ENCODE assay signal across 1 cellular context in genomic region chr1:214050513-214051401, GRCh38.
A peak's percentile ranks its signal among the peaks of the same experiment; 100 is the strongest.
TF ChIP-seq lines count a peak whose summit lies in the region.

No MANE protein-coding gene starts in this region.

TF ChIP-seq in HepG2, 621 proteins besides CTCF, POLR2A, EP300 and RAD21 (continued from another document and continues in another):
- TF ChIP-seq, protein P1, sequence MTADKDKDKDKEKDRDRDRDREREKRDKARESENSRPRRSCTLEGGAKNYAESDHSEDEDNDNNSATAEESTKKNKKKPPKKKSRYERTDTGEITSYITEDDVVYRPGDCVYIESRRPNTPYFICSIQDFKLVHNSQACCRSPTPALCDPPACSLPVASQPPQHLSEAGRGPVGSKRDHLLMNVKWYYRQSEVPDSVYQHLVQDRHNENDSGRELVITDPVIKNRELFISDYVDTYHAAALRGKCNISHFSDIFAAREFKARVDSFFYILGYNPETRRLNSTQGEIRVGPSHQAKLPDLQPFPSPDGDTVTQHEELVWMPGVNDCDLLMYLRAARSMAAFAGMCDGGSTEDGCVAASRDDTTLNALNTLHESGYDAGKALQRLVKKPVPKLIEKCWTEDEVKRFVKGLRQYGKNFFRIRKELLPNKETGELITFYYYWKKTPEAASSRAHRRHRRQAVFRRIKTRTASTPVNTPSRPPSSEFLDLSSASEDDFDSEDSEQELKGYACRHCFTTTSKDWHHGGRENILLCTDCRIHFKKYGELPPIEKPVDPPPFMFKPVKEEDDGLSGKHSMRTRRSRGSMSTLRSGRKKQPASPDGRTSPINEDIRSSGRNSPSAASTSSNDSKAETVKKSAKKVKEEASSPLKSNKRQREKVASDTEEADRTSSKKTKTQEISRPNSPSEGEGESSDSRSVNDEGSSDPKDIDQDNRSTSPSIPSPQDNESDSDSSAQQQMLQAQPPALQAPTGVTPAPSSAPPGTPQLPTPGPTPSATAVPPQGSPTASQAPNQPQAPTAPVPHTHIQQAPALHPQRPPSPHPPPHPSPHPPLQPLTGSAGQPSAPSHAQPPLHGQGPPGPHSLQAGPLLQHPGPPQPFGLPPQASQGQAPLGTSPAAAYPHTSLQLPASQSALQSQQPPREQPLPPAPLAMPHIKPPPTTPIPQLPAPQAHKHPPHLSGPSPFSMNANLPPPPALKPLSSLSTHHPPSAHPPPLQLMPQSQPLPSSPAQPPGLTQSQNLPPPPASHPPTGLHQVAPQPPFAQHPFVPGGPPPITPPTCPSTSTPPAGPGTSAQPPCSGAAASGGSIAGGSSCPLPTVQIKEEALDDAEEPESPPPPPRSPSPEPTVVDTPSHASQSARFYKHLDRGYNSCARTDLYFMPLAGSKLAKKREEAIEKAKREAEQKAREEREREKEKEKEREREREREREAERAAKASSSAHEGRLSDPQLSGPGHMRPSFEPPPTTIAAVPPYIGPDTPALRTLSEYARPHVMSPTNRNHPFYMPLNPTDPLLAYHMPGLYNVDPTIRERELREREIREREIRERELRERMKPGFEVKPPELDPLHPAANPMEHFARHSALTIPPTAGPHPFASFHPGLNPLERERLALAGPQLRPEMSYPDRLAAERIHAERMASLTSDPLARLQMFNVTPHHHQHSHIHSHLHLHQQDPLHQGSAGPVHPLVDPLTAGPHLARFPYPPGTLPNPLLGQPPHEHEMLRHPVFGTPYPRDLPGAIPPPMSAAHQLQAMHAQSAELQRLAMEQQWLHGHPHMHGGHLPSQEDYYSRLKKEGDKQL (CRISPR knock-in tag; IDR thresholded peaks at IDR 0.05; ENCODE audit: low read depth): peak; percentile 89
- no peak for TF ChIP-seq PHF20 (CRISPR knock-in tag; IDR thresholded peaks at IDR 0.05)
- TF ChIP-seq ISX (CRISPR knock-in tag; conservative IDR thresholded peaks at IDR 0.05): peak; percentile 72; the same call in 1 of the 2 replicates
- no peak for TF ChIP-seq CCAR2 (optimal IDR thresholded peaks at IDR 0.05; ENCODE audit: low read depth, low read length)
- TF ChIP-seq NFE2L1 (CRISPR knock-in tag; IDR thresholded peaks at IDR 0.05; ENCODE audit: borderline replicate concordance): no peak
- TF ChIP-seq AGO2 (optimal IDR thresholded peaks at IDR 0.05; ENCODE audit: low read depth, low read length): no peak
- peak; percentile 94; the same call in 1 of the 2 replicates for TF ChIP-seq RCOR2 (CRISPR knock-in tag; IDR thresholded peaks at IDR 0.05)
- peak; percentile 87 for TF ChIP-seq FOSL2 (CRISPR knock-in tag; IDR thresholded peaks at IDR 0.05)
- TF ChIP-seq, protein P2, sequence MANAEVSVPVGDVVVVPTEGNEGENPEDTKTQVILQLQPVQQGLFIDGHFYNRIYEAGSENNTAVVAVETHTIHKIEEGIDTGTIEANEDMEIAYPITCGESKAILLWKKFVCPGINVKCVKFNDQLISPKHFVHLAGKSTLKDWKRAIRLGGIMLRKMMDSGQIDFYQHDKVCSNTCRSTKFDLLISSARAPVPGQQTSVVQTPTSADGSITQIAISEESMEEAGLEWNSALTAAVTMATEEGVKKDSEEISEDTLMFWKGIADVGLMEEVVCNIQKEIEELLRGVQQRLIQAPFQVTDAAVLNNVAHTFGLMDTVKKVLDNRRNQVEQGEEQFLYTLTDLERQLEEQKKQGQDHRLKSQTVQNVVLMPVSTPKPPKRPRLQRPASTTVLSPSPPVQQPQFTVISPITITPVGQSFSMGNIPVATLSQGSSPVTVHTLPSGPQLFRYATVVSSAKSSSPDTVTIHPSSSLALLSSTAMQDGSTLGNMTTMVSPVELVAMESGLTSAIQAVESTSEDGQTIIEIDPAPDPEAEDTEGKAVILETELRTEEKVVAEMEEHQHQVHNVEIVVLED (CRISPR knock-in tag; IDR thresholded peaks at IDR 0.05; ENCODE audit: borderline replicate concordance): no peak; the same call in 1 of the 2 replicates
- TF ChIP-seq, protein P3, sequence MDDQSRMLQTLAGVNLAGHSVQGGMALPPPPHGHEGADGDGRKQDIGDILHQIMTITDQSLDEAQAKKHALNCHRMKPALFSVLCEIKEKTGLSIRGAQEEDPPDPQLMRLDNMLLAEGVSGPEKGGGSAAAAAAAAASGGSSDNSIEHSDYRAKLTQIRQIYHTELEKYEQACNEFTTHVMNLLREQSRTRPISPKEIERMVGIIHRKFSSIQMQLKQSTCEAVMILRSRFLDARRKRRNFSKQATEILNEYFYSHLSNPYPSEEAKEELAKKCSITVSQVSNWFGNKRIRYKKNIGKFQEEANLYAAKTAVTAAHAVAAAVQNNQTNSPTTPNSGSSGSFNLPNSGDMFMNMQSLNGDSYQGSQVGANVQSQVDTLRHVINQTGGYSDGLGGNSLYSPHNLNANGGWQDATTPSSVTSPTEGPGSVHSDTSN (CRISPR knock-in tag; IDR thresholded peaks at IDR 0.05; ENCODE audit: borderline replicate concordance): no peak
- peak; percentile 43; the same call in 1 of the 2 replicates for TF ChIP-seq ZNF33B (CRISPR knock-in tag; IDR thresholded peaks at IDR 0.05)
- peak; percentile 76; the same call in 1 of the 2 replicates for TF ChIP-seq TFDP1 (CRISPR knock-in tag; IDR thresholded peaks at IDR 0.05; ENCODE audit: borderline replicate concordance)
- TF ChIP-seq, protein P4, sequence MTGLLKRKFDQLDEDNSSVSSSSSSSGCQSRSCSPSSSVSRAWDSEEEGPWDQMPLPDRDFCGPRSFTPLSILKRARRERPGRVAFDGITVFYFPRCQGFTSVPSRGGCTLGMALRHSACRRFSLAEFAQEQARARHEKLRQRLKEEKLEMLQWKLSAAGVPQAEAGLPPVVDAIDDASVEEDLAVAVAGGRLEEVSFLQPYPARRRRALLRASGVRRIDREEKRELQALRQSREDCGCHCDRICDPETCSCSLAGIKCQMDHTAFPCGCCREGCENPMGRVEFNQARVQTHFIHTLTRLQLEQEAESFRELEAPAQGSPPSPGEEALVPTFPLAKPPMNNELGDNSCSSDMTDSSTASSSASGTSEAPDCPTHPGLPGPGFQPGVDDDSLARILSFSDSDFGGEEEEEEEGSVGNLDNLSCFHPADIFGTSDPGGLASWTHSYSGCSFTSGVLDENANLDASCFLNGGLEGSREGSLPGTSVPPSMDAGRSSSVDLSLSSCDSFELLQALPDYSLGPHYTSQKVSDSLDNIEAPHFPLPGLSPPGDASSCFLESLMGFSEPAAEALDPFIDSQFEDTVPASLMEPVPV (CRISPR knock-in tag; IDR thresholded peaks at IDR 0.05): no peak
- TF ChIP-seq HMG20A (CRISPR knock-in tag; IDR thresholded peaks at IDR 0.05; ENCODE audit: borderline replicate concordance): peak; percentile 95
- TF ChIP-seq NFKB2 (CRISPR knock-in tag; IDR thresholded peaks at IDR 0.05; ENCODE audit: borderline replicate concordance): peak; percentile 46; the same call in 1 of the 2 replicates
- peak; percentile 89 for TF ChIP-seq DPF2 (CRISPR knock-in tag; IDR thresholded peaks at IDR 0.05; ENCODE audit: borderline replicate concordance, low read depth)
- no peak for TF ChIP-seq ZNF678 (CRISPR knock-in tag; IDR thresholded peaks at IDR 0.05)
- TF ChIP-seq, protein P5, sequence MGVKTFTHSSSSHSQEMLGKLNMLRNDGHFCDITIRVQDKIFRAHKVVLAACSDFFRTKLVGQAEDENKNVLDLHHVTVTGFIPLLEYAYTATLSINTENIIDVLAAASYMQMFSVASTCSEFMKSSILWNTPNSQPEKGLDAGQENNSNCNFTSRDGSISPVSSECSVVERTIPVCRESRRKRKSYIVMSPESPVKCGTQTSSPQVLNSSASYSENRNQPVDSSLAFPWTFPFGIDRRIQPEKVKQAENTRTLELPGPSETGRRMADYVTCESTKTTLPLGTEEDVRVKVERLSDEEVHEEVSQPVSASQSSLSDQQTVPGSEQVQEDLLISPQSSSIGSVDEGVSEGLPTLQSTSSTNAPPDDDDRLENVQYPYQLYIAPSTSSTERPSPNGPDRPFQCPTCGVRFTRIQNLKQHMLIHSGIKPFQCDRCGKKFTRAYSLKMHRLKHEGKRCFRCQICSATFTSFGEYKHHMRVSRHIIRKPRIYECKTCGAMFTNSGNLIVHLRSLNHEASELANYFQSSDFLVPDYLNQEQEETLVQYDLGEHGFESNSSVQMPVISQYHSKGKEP (CRISPR knock-in tag; IDR thresholded peaks at IDR 0.05): no peak; the same call in 1 of the 2 replicates
- peak; percentile 46; the same call in 1 of the 2 replicates for TF ChIP-seq KAT7 (CRISPR knock-in tag; IDR thresholded peaks at IDR 0.05; ENCODE audit: borderline replicate concordance)
- no peak for TF ChIP-seq IRX3 (CRISPR knock-in tag; IDR thresholded peaks at IDR 0.05; ENCODE audit: borderline replicate concordance, low read depth)
- TF ChIP-seq ZNF446 (CRISPR knock-in tag; IDR thresholded peaks at IDR 0.05): no peak
- TF ChIP-seq E2F1 (CRISPR knock-in tag; IDR thresholded peaks at IDR 0.05): 0 out of 2 replicates have a peak, but pooled peaks have one; percentile 21
- no peak for TF ChIP-seq ATM (IDR thresholded peaks at IDR 0.05; ENCODE audit: borderline replicate concordance)
- TF ChIP-seq, protein P6, sequence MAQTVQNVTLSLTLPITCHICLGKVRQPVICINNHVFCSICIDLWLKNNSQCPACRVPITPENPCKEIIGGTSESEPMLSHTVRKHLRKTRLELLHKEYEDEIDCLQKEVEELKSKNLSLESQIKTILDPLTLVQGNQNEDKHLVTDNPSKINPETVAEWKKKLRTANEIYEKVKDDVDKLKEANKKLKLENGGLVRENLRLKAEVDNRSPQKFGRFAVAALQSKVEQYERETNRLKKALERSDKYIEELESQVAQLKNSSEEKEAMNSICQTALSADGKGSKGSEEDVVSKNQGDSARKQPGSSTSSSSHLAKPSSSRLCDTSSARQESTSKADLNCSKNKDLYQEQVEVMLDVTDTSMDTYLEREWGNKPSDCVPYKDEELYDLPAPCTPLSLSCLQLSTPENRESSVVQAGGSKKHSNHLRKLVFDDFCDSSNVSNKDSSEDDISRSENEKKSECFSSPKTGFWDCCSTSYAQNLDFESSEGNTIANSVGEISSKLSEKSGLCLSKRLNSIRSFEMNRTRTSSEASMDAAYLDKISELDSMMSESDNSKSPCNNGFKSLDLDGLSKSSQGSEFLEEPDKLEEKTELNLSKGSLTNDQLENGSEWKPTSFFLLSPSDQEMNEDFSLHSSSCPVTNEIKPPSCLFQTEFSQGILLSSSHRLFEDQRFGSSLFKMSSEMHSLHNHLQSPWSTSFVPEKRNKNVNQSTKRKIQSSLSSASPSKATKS (CRISPR knock-in tag; IDR thresholded peaks at IDR 0.05): no peak
- peak; percentile 92 for TF ChIP-seq HDAC1 (CRISPR knock-in tag; IDR thresholded peaks at IDR 0.05)
- TF ChIP-seq ATF1 (CRISPR knock-in tag; IDR thresholded peaks at IDR 0.05): peak; percentile 75; the same call in 1 of the 2 replicates
- TF ChIP-seq, protein P7, sequence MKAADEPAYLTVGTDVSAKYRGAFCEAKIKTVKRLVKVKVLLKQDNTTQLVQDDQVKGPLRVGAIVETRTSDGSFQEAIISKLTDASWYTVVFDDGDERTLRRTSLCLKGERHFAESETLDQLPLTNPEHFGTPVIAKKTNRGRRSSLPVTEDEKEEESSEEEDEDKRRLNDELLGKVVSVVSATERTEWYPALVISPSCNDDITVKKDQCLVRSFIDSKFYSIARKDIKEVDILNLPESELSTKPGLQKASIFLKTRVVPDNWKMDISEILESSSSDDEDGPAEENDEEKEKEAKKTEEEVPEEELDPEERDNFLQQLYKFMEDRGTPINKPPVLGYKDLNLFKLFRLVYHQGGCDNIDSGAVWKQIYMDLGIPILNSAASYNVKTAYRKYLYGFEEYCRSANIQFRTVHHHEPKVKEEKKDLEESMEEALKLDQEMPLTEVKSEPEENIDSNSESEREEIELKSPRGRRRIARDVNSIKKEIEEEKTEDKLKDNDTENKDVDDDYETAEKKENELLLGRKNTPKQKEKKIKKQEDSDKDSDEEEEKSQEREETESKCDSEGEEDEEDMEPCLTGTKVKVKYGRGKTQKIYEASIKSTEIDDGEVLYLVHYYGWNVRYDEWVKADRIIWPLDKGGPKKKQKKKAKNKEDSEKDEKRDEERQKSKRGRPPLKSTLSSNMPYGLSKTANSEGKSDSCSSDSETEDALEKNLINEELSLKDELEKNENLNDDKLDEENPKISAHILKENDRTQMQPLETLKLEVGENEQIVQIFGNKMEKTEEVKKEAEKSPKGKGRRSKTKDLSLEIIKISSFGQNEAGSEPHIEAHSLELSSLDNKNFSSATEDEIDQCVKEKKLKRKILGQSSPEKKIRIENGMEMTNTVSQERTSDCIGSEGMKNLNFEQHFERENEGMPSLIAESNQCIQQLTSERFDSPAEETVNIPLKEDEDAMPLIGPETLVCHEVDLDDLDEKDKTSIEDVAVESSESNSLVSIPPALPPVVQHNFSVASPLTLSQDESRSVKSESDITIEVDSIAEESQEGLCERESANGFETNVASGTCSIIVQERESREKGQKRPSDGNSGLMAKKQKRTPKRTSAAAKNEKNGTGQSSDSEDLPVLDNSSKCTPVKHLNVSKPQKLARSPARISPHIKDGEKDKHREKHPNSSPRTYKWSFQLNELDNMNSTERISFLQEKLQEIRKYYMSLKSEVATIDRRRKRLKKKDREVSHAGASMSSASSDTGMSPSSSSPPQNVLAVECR (CRISPR knock-in tag; IDR thresholded peaks at IDR 0.05; ENCODE audit: borderline replicate concordance): no peak; the same call in 1 of the 2 replicates
- peak; percentile 95 for TF ChIP-seq CREM (IDR thresholded peaks at IDR 0.05)
- no peak for TF ChIP-seq CREM (CRISPR knock-in tag; IDR thresholded peaks at IDR 0.05)
- TF ChIP-seq ZNF44 (CRISPR knock-in tag; IDR thresholded peaks at IDR 0.05): no peak
